Comparison of ENCODE assay signal across 9 cellular contexts in the genomic region with DNA sequence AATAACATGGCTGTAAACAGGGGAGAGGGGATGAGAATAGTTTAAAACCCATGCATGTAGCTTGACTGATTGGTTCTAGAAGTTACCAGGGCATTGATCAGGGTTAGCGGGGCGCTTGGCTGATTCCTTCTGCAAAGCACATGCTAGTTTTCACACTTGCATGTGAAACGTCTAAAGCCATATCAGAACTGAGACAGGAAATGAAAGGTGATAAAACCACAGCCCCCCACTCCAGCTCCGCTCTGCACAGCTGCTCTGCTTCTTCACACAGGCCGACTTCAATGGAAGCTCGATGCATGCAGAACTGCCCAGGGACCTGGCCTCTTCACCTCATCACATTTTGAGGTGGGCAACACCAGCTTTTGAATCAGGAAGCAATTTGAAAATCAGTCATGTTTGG. TPM values are rescaled to one million over a fixed set of nuclear protein-coding genes. Genes with fewer than 3 reads are reported as not detected.
DNase-seq lines count a peak whose midpoint lies in the region; ATAC-seq and TF ChIP-seq lines count a peak whose summit lies in the region.
"Had no signal": no experiment of that assay in that cellular context is flagged by ENCODE, and none has a peak within 500 bp of the region (broad histone marks: within the 10 kb centered on the region; RNA-seq: fewer than 3 reads in every experiment).

No MANE protein-coding gene starts in this region.

- H2AFZ ChIP-seq in GM23248 = 0 out of 2 replicates have a peak overlapping the region, but pooled peaks have one; percentile 6

- BruUV-seq in Caco-2 (replicated peaks; lab: Mats Ljungman, UMichigan) = no TSS peak

- H3K27ac ChIP-seq in GM23248 = no peak overlapping the region
- H3K27ac ChIP-seq: cardiac muscle cell had no signal

- no peaks in the 10 kb centered on the region for H3K9me3 ChIP-seq in GM23248 (ENCODE audit: low read depth)
- H3K9me3 ChIP-seq in Caco-2 = no peaks in the 10 kb centered on the region

- 77 to 91% methylated on average over 6 of the region's 6 CpGs for WGBS in GM23248 (ENCODE audit: low coverage in 1 of 2, low lambda C conversion rate in 2 of 2, missing lambda C conversion rate in 2 of 2), 2 experiments

- no peak overlapping the region for H3K4me3 Mint-ChIP-seq in activated CD8-positive, alpha-beta T cell treated with anti-CD3 and anti-CD28 coated beads for 36 hours
- H3K4me3 Mint-ChIP-seq in activated CD8-positive, alpha-beta T cell treated with anti-CD3 and anti-CD28 coated beads, Interleukin-2, amount 10 ng/mL, durations not matched to agents 7 days and 5 days = no peak overlapping the region
- no peak overlapping the region for H3K4me3 Mint-ChIP-seq in Caco-2 (ENCODE audit: unreplicated experiment)

- H3K36me3 ChIP-seq in GM23248 (ENCODE audit: low read depth) (no peaks in the 10 kb centered on the region), Caco-2 (ENCODE audit: control insufficient read depth, insufficient read depth, low read length) (no peaks in the 10 kb centered on the region)
- H3K36me3 ChIP-seq: cardiac muscle cell had no signal

- in situ Hi-C loops in GM23248 (cut with MboI) = loop anchor here (25.0 kb wide), 1 partner anchor 245 kb away; no protein-coding TSS in a partner anchor

- DNase-seq in activated CD8-positive, alpha-beta T cell treated with anti-CD3 and anti-CD28 coated beads for 36 hours = peak; percentile 55
- DNase-seq in activated CD8-positive, alpha-beta T cell treated with anti-CD3 and anti-CD28 coated beads, Interleukin-2, amount 10 ng/mL, durations not matched to agents 7 days and 5 days = no peak
- DNase-seq in GM23248 (no peak), HT-29 (ENCODE audit: low spot score) (no peak), HCEC 1CT (no peak), Caco-2 (no peak)
- peak; percentile 12 for DNase-seq in stimulated activated CD8-positive, alpha-beta memory T cell treated with anti-CD3 and anti-CD28 coated beads, Interleukin-4, amount 100 ng/mL, for 24 hours (ENCODE audit: low read depth)

- H3K4me3 ChIP-seq in GM23248 (no peak overlapping the region), Caco-2 (ENCODE audit: low read depth, low read length) (no peak overlapping the region)
- H3K4me3 ChIP-seq: cardiac muscle cell had no signal

- peak; percentile 71 for ATAC-seq in activated CD8-positive, alpha-beta T cell treated with anti-CD3 and anti-CD28 coated beads for 36 hours
- ATAC-seq in activated CD8-positive, alpha-beta T cell treated with anti-CD3 and anti-CD28 coated beads, Interleukin-2, amount 10 ng/mL, durations not matched to agents 7 days and 5 days = no peak
- peak; percentile 66 for ATAC-seq in HG03575 (IDR thresholded peaks at IDR 0.05; ENCODE audit: extremely low read depth, insufficient number of reproducible peaks, low FRiP score, unreplicated experiment)

- no peak overlapping the region for H3K4me2 ChIP-seq in GM23248 (ENCODE audit: unreplicated experiment)

- POLR2A ChIA-PET in activated CD8-positive, alpha-beta T cell treated with anti-CD3 and anti-CD28 coated beads for 36 hours (lab: Charles Lee) = interaction anchor here (1.0 kb wide), 1 partner anchor 247 kb away, joined by 3 read pairs; no protein-coding TSS in a partner anchor
- POLR2A ChIA-PET in activated CD8-positive, alpha-beta T cell treated with anti-CD3 and anti-CD28 coated beads, Interleukin-2, amount 10 ng/mL, durations not matched to agents 7 days and 5 days (lab: Charles Lee) = no interaction called here
- POLR2A ChIA-PET in Caco-2 (lab: Charles Lee) = interaction anchor here (0.6 kb wide), 1 partner anchor 95 kb away, joined by 3 read pairs; no protein-coding TSS in a partner anchor

- H3K36me3 Mint-ChIP-seq in activated CD8-positive, alpha-beta T cell treated with anti-CD3 and anti-CD28 coated beads for 36 hours (ENCODE audit: low read depth) = no peaks in the 10 kb centered on the region
- H3K36me3 Mint-ChIP-seq in activated CD8-positive, alpha-beta T cell treated with anti-CD3 and anti-CD28 coated beads, Interleukin-2, amount 10 ng/mL, durations not matched to agents 7 days and 5 days (ENCODE audit: low read depth) = no peaks in the 10 kb centered on the region
- H3K36me3 Mint-ChIP-seq in Caco-2 (ENCODE audit: insufficient read depth, unreplicated experiment) = no peaks in the 10 kb centered on the region

- H3K9me3 Mint-ChIP-seq in activated CD8-positive, alpha-beta T cell treated with anti-CD3 and anti-CD28 coated beads for 36 hours = no peaks in the 10 kb centered on the region
- no peaks in the 10 kb centered on the region for H3K9me3 Mint-ChIP-seq in activated CD8-positive, alpha-beta T cell treated with anti-CD3 and anti-CD28 coated beads, Interleukin-2, amount 10 ng/mL, durations not matched to agents 7 days and 5 days (ENCODE audit: insufficient read depth)
- H3K9me3 Mint-ChIP-seq in Caco-2 (ENCODE audit: unreplicated experiment) = no peaks in the 10 kb centered on the region

- no peaks in the 10 kb centered on the region for H3K79me2 ChIP-seq in GM23248 (ENCODE audit: insufficient read depth)

- no peaks in the 10 kb centered on the region for H3K27me3 ChIP-seq in GM23248 (replicated peaks; ENCODE audit: insufficient read depth)
- H3K27me3 ChIP-seq in Caco-2 (replicated peaks; ENCODE audit: control insufficient read depth, insufficient read depth, low read length) = no peaks in the 10 kb centered on the region
- H3K27me3 ChIP-seq: cardiac muscle cell had no signal

- intact Hi-C loops in activated CD8-positive, alpha-beta T cell treated with anti-CD3 and anti-CD28 coated beads for 36 hours (cut with micrococcal nuclease) = no loop called here
- intact Hi-C loops in Caco-2 (cut with micrococcal nuclease; ENCODE audit: unreplicated experiment) = no loop called here

- TF ChIP-seq CTCF in activated CD8-positive, alpha-beta T cell treated with anti-CD3 and anti-CD28 coated beads for 36 hours (IDR thresholded peaks at IDR 0.05) = no peak
- no peak for TF ChIP-seq CTCF in Caco-2 (IDR thresholded peaks at IDR 0.05; ENCODE audit: insufficient read depth in 1 of 2, low read depth in 1 of 2, low read length in 1 of 2, severe bottlenecking in 1 of 2, unreplicated experiment in 1 of 2)

- H4K20me1 ChIP-seq in GM23248 (ENCODE audit: insufficient read depth) = no peaks in the 10 kb centered on the region

- H3K4me1 ChIP-seq in GM23248 (ENCODE audit: insufficient read depth) (peaks cover 14% of the 10 kb centered on the region), Caco-2 (no peaks in the 10 kb centered on the region)

- CTCF ChIA-PET in activated CD8-positive, alpha-beta T cell treated with anti-CD3 and anti-CD28 coated beads for 36 hours (lab: Charles Lee) = interaction anchor here (1.0 to 8.6 kb wide), 5 partner anchors 22 to 315 kb away, joined by 3 to 192 read pairs (median 10); no protein-coding TSS in a partner anchor
- CTCF ChIA-PET in activated CD8-positive, alpha-beta T cell treated with anti-CD3 and anti-CD28 coated beads, Interleukin-2, amount 10 ng/mL, durations not matched to agents 7 days and 5 days (lab: Charles Lee) = interaction anchor here (0.6 to 2.1 kb wide), 8 partner anchors 9 to 315 kb away, joined by 3 to 13 read pairs (median 4); no protein-coding TSS in a partner anchor
- CTCF ChIA-PET in Caco-2 (lab: Charles Lee) = no interaction called here

- H3K4me1 Mint-ChIP-seq in activated CD8-positive, alpha-beta T cell treated with anti-CD3 and anti-CD28 coated beads for 36 hours (ENCODE audit: low read depth) = peaks cover 14% of the 10 kb centered on the region
- peaks cover 6% of the 10 kb centered on the region for H3K4me1 Mint-ChIP-seq in activated CD8-positive, alpha-beta T cell treated with anti-CD3 and anti-CD28 coated beads, Interleukin-2, amount 10 ng/mL, durations not matched to agents 7 days and 5 days (ENCODE audit: low read depth)
- no peaks in the 10 kb centered on the region for H3K4me1 Mint-ChIP-seq in Caco-2 (ENCODE audit: low read depth, unreplicated experiment)

- H3K9me2 ChIP-seq in GM23248 (ENCODE audit: insufficient read depth) = no peaks in the 10 kb centered on the region

- H3K27me3 Mint-ChIP-seq in activated CD8-positive, alpha-beta T cell treated with anti-CD3 and anti-CD28 coated beads for 36 hours = peaks cover 13% of the 10 kb centered on the region
- H3K27me3 Mint-ChIP-seq in activated CD8-positive, alpha-beta T cell treated with anti-CD3 and anti-CD28 coated beads, Interleukin-2, amount 10 ng/mL, durations not matched to agents 7 days and 5 days (ENCODE audit: low read depth) = peaks cover 30% of the 10 kb centered on the region
- H3K27me3 Mint-ChIP-seq in Caco-2 (ENCODE audit: insufficient read depth, unreplicated experiment) = no peaks in the 10 kb centered on the region

- H3K27ac Mint-ChIP-seq in activated CD8-positive, alpha-beta T cell treated with anti-CD3 and anti-CD28 coated beads for 36 hours = no peak overlapping the region
- H3K27ac Mint-ChIP-seq in activated CD8-positive, alpha-beta T cell treated with anti-CD3 and anti-CD28 coated beads, Interleukin-2, amount 10 ng/mL, durations not matched to agents 7 days and 5 days = no peak overlapping the region
- H3K27ac Mint-ChIP-seq in Caco-2 (ENCODE audit: unreplicated experiment) = no peak overlapping the region

- no peak overlapping the region for H3K9ac ChIP-seq in GM23248

- H3F3A ChIP-seq in GM23248 (ENCODE audit: insufficient read depth) = peaks cover 8% of the 10 kb centered on the region

RNA-seq across cellular contexts. Expression of a gene that starts 31.4 kb away (rescaled TPM):
- not detected for total RNA-seq in activated CD8-positive, alpha-beta T cell treated with anti-CD3 and anti-CD28 coated beads for 36 hours
- total RNA-seq in activated CD8-positive, alpha-beta T cell treated with anti-CD3 and anti-CD28 coated beads, Interleukin-2, amount 10 ng/mL, durations not matched to agents 7 days and 5 days = not detected
- total RNA-seq in GM23248 (2014; rRNA removed; shearing (Covaris generic)) = not detected in 2 replicates
- polyA plus RNA-seq in GM23248 (2016; fragmentation: Nextera tagmentation; extraction: Ambion mirVana) = not detected in 2 replicates
- not detected in 2 replicates for total RNA-seq in HT-29 (2014; rRNA removed; shearing (Covaris generic))
- total RNA-seq in Caco-2 (2022) = not detected in 2 replicates
- polyA plus RNA-seq: cardiac muscle cell had no signal

Comparison
In these comparisons a context has a peak if more than half of its experiments do, and no peak if none do; other contexts are left out.
1. DNase-seq: peak in activated CD8-positive, alpha-beta T cell treated with anti-CD3 and anti-CD28 coated beads for 36 hours (single experiment) and stimulated activated CD8-positive, alpha-beta memory T cell treated with anti-CD3 and anti-CD28 coated beads, Interleukin-4, amount 100 ng/mL, for 24 hours (single experiment); none in activated CD8-positive, alpha-beta T cell treated with anti-CD3 and anti-CD28 coated beads, Interleukin-2, amount 10 ng/mL, durations not matched to agents 7 days and 5 days (single experiment), GM23248 (single experiment), HT-29 (single experiment), HCEC 1CT (single experiment) and Caco-2 (0 of 2).